25 cellular contexts compared by ENCODE assay signal in genomic region chr10:82736305-82736704, GRCh38.
"Had no signal": no experiment of that assay in that cellular context is flagged by ENCODE, and none has a peak within 500 bp of the region (broad histone marks: within the 10 kb centered on the region; RNA-seq: fewer than 3 reads in every experiment).

No MANE protein-coding gene starts in this region.

- H3K27me3 Mint-ChIP-seq: activated naive CD8-positive, alpha-beta T cell treated with anti-CD3 and anti-CD28 coated beads, Interleukin-2, amount 10 ng/mL, durations not matched to agents 7 days and 5 days had no signal

- ATAC-seq: activated CD8-positive, alpha-beta T cell treated with anti-CD3 and anti-CD28 coated beads, Interleukin-2, amount 10 ng/mL, durations not matched to agents 7 days and 5 days; PC-3 had no signal

- H3K36me3 ChIP-seq: adrenal gland, breast epithelium, MG63 had no signal

- H3K4me1 ChIP-seq: adrenal gland, breast epithelium had no signal

- H3K4me3 ChIP-seq: adrenal gland, breast epithelium, MG63 had no signal

- H3K27ac Mint-ChIP-seq: activated CD8-positive, alpha-beta T cell treated with anti-CD3 and anti-CD28 coated beads, Interleukin-2, amount 10 ng/mL, durations not matched to agents 7 days and 5 days; activated naive CD8-positive, alpha-beta T cell treated with anti-CD3 and anti-CD28 coated beads, Interleukin-2, amount 10 ng/mL, durations not matched to agents 7 days and 5 days; T-helper 1 cell treated with Interleukin-12 subunit alpha and Interleukin-12 subunit beta and Interleukin-4 antibody, amounts not matched to agents 30 μg/mL and 1 μg/mL, for 36 hours had no signal

- H3K36me3 Mint-ChIP-seq: activated naive CD8-positive, alpha-beta T cell treated with anti-CD3 and anti-CD28 coated beads, Interleukin-2, amount 10 ng/mL, durations not matched to agents 7 days and 5 days had no signal

- H3K9me3 Mint-ChIP-seq: activated naive CD8-positive, alpha-beta T cell treated with anti-CD3 and anti-CD28 coated beads, Interleukin-2, amount 10 ng/mL, durations not matched to agents 7 days and 5 days had no signal

- H3K27me3 ChIP-seq: adrenal gland, breast epithelium had no signal

- DNase-seq: activated CD4-positive, alpha-beta T cell treated with anti-CD3 and anti-CD28 coated beads for 48 hours; activated CD4-positive, alpha-beta T cell treated with anti-CD3 and anti-CD28 coated beads, Interleukin-2, amount 50 U/mL, for 4 hours; activated CD4-positive, CD25-positive, alpha-beta regulatory T cell treated with anti-CD3 and anti-CD28 coated beads, Interleukin-2, amount 50 U/mL, for 72 hours; activated CD8-positive, alpha-beta memory T cell treated with anti-CD3 and anti-CD28 coated beads, Interleukin-2, amount 50 U/mL, for 48 hours; activated CD8-positive, alpha-beta T cell treated with anti-CD3 and anti-CD28 coated beads, Interleukin-2, amount 10 ng/mL, durations not matched to agents 7 days and 5 days; activated naive CD4-positive, alpha-beta T cell treated with anti-CD3 and anti-CD28 coated beads, Interleukin-2, amount 50 U/mL, for 16 hours; activated naive CD8-positive, alpha-beta T cell treated with anti-CD3 and anti-CD28 coated beads, Interleukin-2, amount 10 ng/mL, durations not matched to agents 7 days and 5 days; activated T-cell treated with anti-CD3 and anti-CD28 coated beads, Interleukin-2, amount 50 U/mL, for 1 hour; adrenal gland; anterior cingulate cortex; caudate nucleus; MG63; NCI-H1105 treated with DMSO at 0.1 percent for 48 hours; NCI-H146; NCI-H1930; NCI-H2171; NCI-H2227 treated with DMSO at 0.1 percent for 48 hours; NCI-H446 treated with DMSO at 0.1 percent for 48 hours; NCI-H524 treated with DMSO at 0.1 percent for 48 hours; NCI-H774; NK-92 treated with Interleukin-12 subunit alpha and Interleukin-12 subunit beta, amount 100 ng/mL, for 24 hours; PC-3; SHP77 had no signal

- H3K4me1 Mint-ChIP-seq: activated naive CD8-positive, alpha-beta T cell treated with anti-CD3 and anti-CD28 coated beads, Interleukin-2, amount 10 ng/mL, durations not matched to agents 7 days and 5 days had no signal

- H3K9me3 ChIP-seq: adrenal gland, breast epithelium, MG63 had no signal

- H3K4me3 Mint-ChIP-seq: activated CD8-positive, alpha-beta T cell treated with anti-CD3 and anti-CD28 coated beads, Interleukin-2, amount 10 ng/mL, durations not matched to agents 7 days and 5 days; activated naive CD8-positive, alpha-beta T cell treated with anti-CD3 and anti-CD28 coated beads, Interleukin-2, amount 10 ng/mL, durations not matched to agents 7 days and 5 days; T-helper 1 cell treated with Interleukin-12 subunit alpha and Interleukin-12 subunit beta and Interleukin-4 antibody, amounts not matched to agents 30 μg/mL and 1 μg/mL, for 36 hours had no signal

- H3K27ac ChIP-seq: adrenal gland, breast epithelium had no signal
